Comparison of ENCODE assay signal across 17 cellular contexts in genomic region chr2:10762651-10763460, GRCh38. TPM values are rescaled to one million over a fixed set of nuclear protein-coding genes. Genes with fewer than 3 reads are reported as not detected.
DNase-seq lines count a peak whose midpoint lies in the region; ATAC-seq, FAIRE-seq and TF ChIP-seq lines count a peak whose summit lies in the region.
"Had no signal": no experiment of that assay in that cellular context is flagged by ENCODE, and none has a peak within 500 bp of the region (broad histone marks: within the 10 kb centered on the region; RNA-seq: fewer than 3 reads in every experiment).

No MANE protein-coding gene starts in this region.

- POLR2A ChIA-PET in A673 (lab: Charles Lee; ENCODE audit: low non-redundant PET): no interaction called here
- POLR2A ChIA-PET in OCI-LY7 (lab: Charles Lee): no interaction called here

- H3K4me2 ChIP-seq in OCI-LY7 (ENCODE audit: low read length): no peak overlapping the region

- intact Hi-C loops in A673 (cut with micrococcal nuclease; ENCODE audit: unreplicated experiment): no loop called here
- intact Hi-C loops in kidney (cut with DNase I): no loop called here
- intact Hi-C loops in OCI-LY7 (cut with micrococcal nuclease; ENCODE audit: unreplicated experiment): no loop called here

- H3K9ac ChIP-seq in kidney (ENCODE audit: low read length in 2 of 2): no peak overlapping the region

- H3K9me2 ChIP-seq in OCI-LY7 (ENCODE audit: insufficient read depth, low read length): no peaks in the 10 kb centered on the region

- in situ Hi-C loops in brain microvascular endothelial cell (cut with HindIII; ENCODE audit: low pct_ligation_motif_present, low sequenced_read_pairs): no loop called here

- H3K9me3 ChIP-seq in A673 (ENCODE audit: low read depth, low read length, poor library complexity, severe bottlenecking) (no peaks in the 10 kb centered on the region), kidney (ENCODE audit: control insufficient read depth in 1 of 2, low read length in 2 of 2) (no peaks in the 10 kb centered on the region), OCI-LY7 (ENCODE audit: low read length) (no peaks in the 10 kb centered on the region)
- H3K9me3 ChIP-seq: prostate gland, uterus had no signal

- ATAC-seq in GM18867 (IDR thresholded peaks at IDR 0.05; ENCODE audit: unreplicated experiment): no peak
- ATAC-seq: PC-3 had no signal

- no peaks in the 10 kb centered on the region for H3K79me2 ChIP-seq in OCI-LY7 (ENCODE audit: insufficient read depth, low read depth, low read length)

- H3K36me3 ChIP-seq in A673 (ENCODE audit: insufficient read depth, low read length, poor library complexity, severe bottlenecking): no peaks in the 10 kb centered on the region
- no peaks in the 10 kb centered on the region for H3K36me3 ChIP-seq in brain microvascular endothelial cell (replicated peaks)
- no peaks in the 10 kb centered on the region for H3K36me3 ChIP-seq in kidney (ENCODE audit: control insufficient read depth in 1 of 2, insufficient read depth in 2 of 2, low read length in 2 of 2)
- no peaks in the 10 kb centered on the region for H3K36me3 ChIP-seq in OCI-LY7 (ENCODE audit: insufficient read depth, low read length)
- H3K36me3 ChIP-seq: prostate gland, uterus had no signal

- H3K27ac ChIP-seq in A673 (ENCODE audit: low read depth, low read length, poor library complexity, severe bottlenecking) (no peak overlapping the region), brain microvascular endothelial cell (no peak overlapping the region), kidney (ENCODE audit: low read depth in 2 of 2, low read length in 2 of 2) (no peak overlapping the region), OCI-LY7 (ENCODE audit: low read depth, low read length, poor library complexity, severe bottlenecking) (no peak overlapping the region)
- H3K27ac ChIP-seq: prostate gland, uterus had no signal

- H4K20me1 ChIP-seq in OCI-LY7 (ENCODE audit: insufficient read depth, low read length): no peaks in the 10 kb centered on the region

- no peak overlapping the region for H2AFZ ChIP-seq in OCI-LY7 (ENCODE audit: low read length)

- CTCF ChIA-PET in A673 (lab: Charles Lee) (no interaction called here), OCI-LY7 (lab: Charles Lee; ENCODE audit: unreplicated experiment) (no interaction called here)

- H3K4me1 ChIP-seq in A673 (ENCODE audit: insufficient read depth, low read length, poor library complexity, severe bottlenecking) (no peaks in the 10 kb centered on the region), kidney (ENCODE audit: control insufficient read depth in 1 of 2, insufficient read depth in 1 of 2, low read depth in 1 of 2, low read length in 2 of 2) (peaks cover 0 to 2% of the 10 kb centered on the region in 2 donors), OCI-LY7 (ENCODE audit: insufficient read depth, low read length, poor library complexity, severe bottlenecking) (peaks cover 7% of the 10 kb centered on the region)
- H3K4me1 ChIP-seq: prostate gland, uterus had no signal

- TF ChIP-seq CTCF in A673 (conservative IDR thresholded peaks at IDR 0.05; ENCODE audit: low read depth, low read length) (no peak), brain microvascular endothelial cell (IDR thresholded peaks at IDR 0.05; ENCODE audit: low read depth, low read length, missing control alignments) (no peak), kidney (IDR thresholded peaks at IDR 0.05; ENCODE audit: borderline replicate concordance, extremely low read depth, insufficient read depth) (no peak), OCI-LY7 (conservative IDR thresholded peaks at IDR 0.05; ENCODE audit: low read length) (no peak)

- H3K27me3 ChIP-seq in A673 (replicated peaks; ENCODE audit: insufficient read depth, low read depth, low read length, poor library complexity) (no peaks in the 10 kb centered on the region), brain microvascular endothelial cell (replicated peaks) (no peaks in the 10 kb centered on the region)
- H3K27me3 ChIP-seq: uterus had no signal

- no peak for FAIRE-seq in kidney (lab: Jason Lieb, UNC)
- FAIRE-seq: GM12892 had no signal

- BruUV-seq in A673 (replicated peaks; lab: Mats Ljungman, UMichigan): no TSS peak
- BruUV-seq in OCI-LY7 (replicated peaks; lab: Mats Ljungman, UMichigan): no TSS peak

- H3K4me3 ChIP-seq in A673 (ENCODE audit: low read depth, low read length, poor library complexity, severe bottlenecking): no peak overlapping the region
- no peak overlapping the region for H3K4me3 ChIP-seq in brain microvascular endothelial cell (ENCODE audit: low read depth, low read length)
- H3K4me3 ChIP-seq in kidney (ENCODE audit: low read length in 2 of 2): no peak overlapping the region
- no peak overlapping the region for H3K4me3 ChIP-seq in OCI-LY7 (ENCODE audit: low read depth, low read length, poor library complexity, severe bottlenecking)
- H3K4me3 ChIP-seq: prostate gland, uterus had no signal

- peak; percentile 48 for DNase-seq in A673 (ENCODE audit: low spot score)
- peak; percentile 13 for DNase-seq in HCEC 1CT
- DNase-seq in brain microvascular endothelial cell: peak; percentile 23
- peak; percentile 43 for DNase-seq in kidney
- no peak for DNase-seq in NCI-H1048 (lab: John Stamatoyannopoulos, UW)
- no peak for DNase-seq in NCI-H2196 (lab: John Stamatoyannopoulos, UW; ENCODE audit: unreplicated experiment)
- no peak for DNase-seq in OCI-LY7 (ENCODE audit: low spot score)
- DNase-seq: DMS53; hippocampal formation; MV-4-11; PC-3; stimulated activated CD4-positive, alpha-beta T cell treated with anti-CD3 and anti-CD28 coated beads, Interleukin-2, amount 100 ng/mL, for 24 hours; uterus had no signal

RNA-seq across cellular contexts. Expression of gene ATP6V1C2, which starts 41.4 kb away (rescaled TPM):
- total RNA-seq in A673 (2021) (not detected in 2 replicates), kidney (4.2 TPM), OCI-LY7 (2022) (not detected in 2 replicates)
- polyA plus RNA-seq in kidney (ENCODE audit: insufficient read depth, low read depth, low replicate concordance): 38.0 TPM
- total RNA-seq in OCI-LY7 (2014; rRNA removed; shearing (Covaris generic)): 0.13 TPM in 1 of 2 replicates, not detected in the other
- total RNA-seq: T-helper 1 cell treated with Interleukin-12 subunit alpha and Interleukin-12 subunit beta and Interleukin-4 antibody, amounts not matched to agents 30 ng/mL and 1 ng/mL, for 36 hours had no signal

RNA-seq across cellular contexts. Expression of gene PDIA6, which starts 49.7 kb away (rescaled TPM):
- total RNA-seq in A673 (2021): 314 and 316 TPM in 2 replicates
- 225 TPM for total RNA-seq in kidney
- polyA plus RNA-seq in kidney (ENCODE audit: insufficient read depth, low read depth, low replicate concordance): 190 TPM
- total RNA-seq in OCI-LY7 (2014; rRNA removed; shearing (Covaris generic)): 171 and 192 TPM in 2 replicates
- total RNA-seq in OCI-LY7 (2022): 132 and 150 TPM in 2 replicates

Comparison
In these comparisons a context has a peak if more than half of its experiments do, and no peak if none do; other contexts are left out.
1. DNase-seq: peak in A673 (single experiment), HCEC 1CT (single experiment), brain microvascular endothelial cell (single experiment) and kidney (single experiment); none in NCI-H1048 (single experiment), NCI-H2196 (single experiment) and OCI-LY7 (single experiment).